10 cellular contexts compared by ENCODE assay signal in the genomic region with DNA sequence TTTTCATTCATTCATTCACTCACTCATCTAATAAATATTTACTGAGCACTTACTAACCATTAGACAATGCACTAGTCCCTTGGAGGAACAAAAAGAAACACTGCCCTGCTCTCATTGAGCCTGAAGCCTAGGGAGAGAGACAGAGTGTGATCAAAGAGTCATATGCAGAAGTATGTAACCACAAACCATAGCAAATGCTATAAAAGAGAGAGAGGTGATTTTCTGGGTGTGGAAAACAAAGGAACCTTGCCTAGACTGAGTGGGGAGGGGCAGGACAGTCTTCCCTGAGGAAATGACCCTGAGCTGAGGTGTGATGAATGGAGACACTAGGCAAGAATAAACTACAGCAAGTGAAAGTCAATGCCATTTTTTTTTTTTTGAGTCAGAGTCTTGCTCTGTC.
DNase-seq lines count a peak whose midpoint lies in the region; ATAC-seq and TF ChIP-seq lines count a peak whose summit lies in the region.
"Had no signal": no experiment of that assay in that cellular context is flagged by ENCODE, and none has a peak within 500 bp of the region (broad histone marks: within the 10 kb centered on the region; RNA-seq: fewer than 3 reads in every experiment).

No MANE protein-coding gene starts in this region.

- DNase-seq in AG08396 (ENCODE audit: low spot score), result peak; percentile 70
- peak; percentile 48 for DNase-seq in HS-27A (ENCODE audit: low read depth)
- peak; percentile 91 for DNase-seq in iris pigment epithelial cell (ENCODE audit: low read depth)
- DNase-seq in NCI-H526 treated with DMSO at 0.1 percent for 48 hours (lab: John Stamatoyannopoulos, UW), result no peak
- DNase-seq in NCI-H69 (lab: John Stamatoyannopoulos, UW), result no peak
- DNase-seq in NCI-H2227 treated with DMSO at 0.1 percent for 48 hours (lab: John Stamatoyannopoulos, UW), result no peak
- no peak for DNase-seq in NCI-H510A treated with DMSO at 0.1 percent for 48 hours (lab: John Stamatoyannopoulos, UW)
- DNase-seq: activated CD4-positive, CD25-positive, alpha-beta regulatory T cell treated with anti-CD3 and anti-CD28 coated beads, Interleukin-2, amount 50 U/mL, for 72 hours; CD4-positive, alpha-beta memory T cell had no signal

- peak; percentile 74 for ATAC-seq in SK-N-SH treated with all-trans-retinoic acid at 6 μM for 48 hours

TF ChIP-seq in SK-N-SH treated with all-trans-retinoic acid at 6 μM for 48 hours, 23 proteins besides CTCF, POLR2A, EP300 and RAD21:
- TF ChIP-seq, protein P1, sequence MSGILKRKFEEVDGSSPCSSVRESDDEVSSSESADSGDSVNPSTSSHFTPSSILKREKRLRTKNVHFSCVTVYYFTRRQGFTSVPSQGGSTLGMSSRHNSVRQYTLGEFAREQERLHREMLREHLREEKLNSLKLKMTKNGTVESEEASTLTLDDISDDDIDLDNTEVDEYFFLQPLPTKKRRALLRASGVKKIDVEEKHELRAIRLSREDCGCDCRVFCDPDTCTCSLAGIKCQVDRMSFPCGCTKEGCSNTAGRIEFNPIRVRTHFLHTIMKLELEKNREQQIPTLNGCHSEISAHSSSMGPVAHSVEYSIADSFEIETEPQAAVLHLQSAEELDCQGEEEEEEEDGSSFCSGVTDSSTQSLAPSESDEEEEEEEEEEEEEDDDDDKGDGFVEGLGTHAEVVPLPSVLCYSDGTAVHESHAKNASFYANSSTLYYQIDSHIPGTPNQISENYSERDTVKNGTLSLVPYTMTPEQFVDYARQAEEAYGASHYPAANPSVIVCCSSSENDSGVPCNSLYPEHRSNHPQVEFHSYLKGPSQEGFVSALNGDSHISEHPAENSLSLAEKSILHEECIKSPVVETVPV (CRISPR knock-in tag; IDR thresholded peaks at IDR 0.05), result no peak
- TF ChIP-seq ZNF70 (CRISPR knock-in tag; IDR thresholded peaks at IDR 0.05) (no peak), ZNF565 (CRISPR knock-in tag; conservative IDR thresholded peaks at IDR 0.05; ENCODE audit: low read depth) (no peak), PPARA (CRISPR knock-in tag; IDR thresholded peaks at IDR 0.05; ENCODE audit: borderline replicate concordance) (no peak), ZNF8 (CRISPR knock-in tag; IDR thresholded peaks at IDR 0.05) (no peak), TCF4 (CRISPR knock-in tag; IDR thresholded peaks at IDR 0.05; ENCODE audit: borderline replicate concordance) (no peak), CSDC2 (CRISPR knock-in tag; IDR thresholded peaks at IDR 0.05) (no peak), BACH2 (CRISPR knock-in tag; IDR thresholded peaks at IDR 0.05; ENCODE audit: borderline replicate concordance) (no peak), ISL1 (CRISPR knock-in tag; IDR thresholded peaks at IDR 0.05) (no peak), ZFP3 (CRISPR knock-in tag; IDR thresholded peaks at IDR 0.05) (no peak), GLIS3 (CRISPR knock-in tag; IDR thresholded peaks at IDR 0.05) (no peak), ZC3H10 (CRISPR knock-in tag; IDR thresholded peaks at IDR 0.05) (no peak), TOX (CRISPR knock-in tag; IDR thresholded peaks at IDR 0.05; ENCODE audit: borderline replicate concordance) (no peak)
- TF ChIP-seq, protein P2, sequence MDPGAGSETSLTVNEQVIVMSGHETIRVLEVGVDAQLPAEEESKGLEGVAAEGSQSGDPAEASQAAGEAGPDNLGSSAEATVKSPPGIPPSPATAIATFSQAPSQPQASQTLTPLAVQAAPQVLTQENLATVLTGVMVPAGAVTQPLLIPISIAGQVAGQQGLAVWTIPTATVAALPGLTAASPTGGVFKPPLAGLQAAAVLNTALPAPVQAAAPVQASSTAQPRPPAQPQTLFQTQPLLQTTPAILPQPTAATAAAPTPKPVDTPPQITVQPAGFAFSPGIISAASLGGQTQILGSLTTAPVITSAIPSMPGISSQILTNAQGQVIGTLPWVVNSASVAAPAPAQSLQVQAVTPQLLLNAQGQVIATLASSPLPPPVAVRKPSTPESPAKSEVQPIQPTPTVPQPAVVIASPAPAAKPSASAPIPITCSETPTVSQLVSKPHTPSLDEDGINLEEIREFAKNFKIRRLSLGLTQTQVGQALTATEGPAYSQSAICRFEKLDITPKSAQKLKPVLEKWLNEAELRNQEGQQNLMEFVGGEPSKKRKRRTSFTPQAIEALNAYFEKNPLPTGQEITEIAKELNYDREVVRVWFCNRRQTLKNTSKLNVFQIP (CRISPR knock-in tag; IDR thresholded peaks at IDR 0.05; ENCODE audit: borderline replicate concordance, low read depth), result no peak
TF ChIP-seq in SK-N-SH treated with all-trans-retinoic acid at 6 μM for 48 hours: peak in this region for 0.

Comparison
In these comparisons a context has a peak if more than half of its experiments do, and no peak if none do; other contexts are left out.
1. DNase-seq: peak in AG08396 (single experiment), HS-27A (single experiment) and iris pigment epithelial cell (single experiment); none in NCI-H526 treated with DMSO at 0.1 percent for 48 hours (single experiment), NCI-H69 (single experiment), NCI-H2227 treated with DMSO at 0.1 percent for 48 hours (single experiment) and NCI-H510A treated with DMSO at 0.1 percent for 48 hours (single experiment).